Comparison of ENCODE assay signal across 9 cellular contexts in the genomic region with DNA sequence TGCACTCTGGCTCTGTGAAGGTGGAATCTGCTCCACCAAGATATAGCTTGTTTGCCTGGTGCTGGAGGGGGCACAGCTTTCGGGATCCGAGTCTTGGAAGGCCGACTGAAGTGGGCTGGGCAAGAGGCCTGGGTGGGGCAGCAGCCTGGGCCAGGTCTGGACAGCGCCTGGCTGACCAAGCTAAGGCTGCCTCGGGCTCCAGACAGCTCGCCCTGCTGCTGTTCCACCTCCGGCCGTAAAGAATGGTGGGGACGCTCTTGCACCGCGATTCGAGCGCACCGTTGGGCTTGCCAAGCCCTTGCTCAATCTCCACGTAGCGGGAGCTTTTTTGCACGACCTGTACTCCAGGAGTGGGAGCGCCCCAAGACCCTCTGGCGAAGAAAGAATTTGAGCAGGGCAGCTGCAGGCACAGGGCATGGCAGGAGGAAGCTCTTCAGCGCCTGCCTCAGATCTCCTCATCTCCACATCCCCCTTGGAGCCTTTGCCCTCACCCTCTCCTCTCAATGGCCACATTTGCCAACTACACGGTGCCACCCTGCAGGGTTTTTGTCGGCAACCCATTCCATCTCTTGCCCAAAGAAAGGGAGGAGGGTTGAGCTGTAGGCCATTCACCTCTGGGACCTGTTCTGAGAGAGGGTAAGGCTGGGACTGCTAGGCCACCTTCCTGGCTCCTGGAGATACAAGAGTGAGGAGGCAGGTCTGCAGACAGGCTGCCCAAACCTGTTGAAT. TPM values are rescaled to one million over a fixed set of nuclear protein-coding genes. Genes with fewer than 3 reads are reported as not detected.
DNase-seq lines count a peak whose midpoint lies in the region; ATAC-seq, FAIRE-seq and TF ChIP-seq lines count a peak whose summit lies in the region.
"Had no signal": no experiment of that assay in that cellular context is flagged by ENCODE, and none has a peak within 500 bp of the region (broad histone marks: within the 10 kb centered on the region; RNA-seq: fewer than 3 reads in every experiment).

No MANE protein-coding gene starts in this region.

- no TSS peak for BruUV-seq in A673 (replicated peaks; lab: Mats Ljungman, UMichigan)

- no peaks in the 10 kb centered on the region for H3K79me2 ChIP-seq in keratinocyte (ENCODE audit: control insufficient read depth, insufficient read depth, low read length)

- H3K9me3 ChIP-seq in A673 (ENCODE audit: low read depth, low read length, poor library complexity, severe bottlenecking) (no peaks in the 10 kb centered on the region), body of pancreas (no peaks in the 10 kb centered on the region), keratinocyte (ENCODE audit: control insufficient read depth, low read depth, low read length) (peaks cover 2% of the 10 kb centered on the region), suprapubic skin (no peaks in the 10 kb centered on the region)

- H3K4me3 ChIP-seq in A673 (ENCODE audit: low read depth, low read length, poor library complexity, severe bottlenecking) (no peak overlapping the region), GM12865 (ENCODE audit: low read depth, low read length) (no peak overlapping the region), body of pancreas (no peak overlapping the region), keratinocyte (ENCODE audit: control insufficient read depth in 2 of 3, extremely low read depth in 1 of 3, insufficient read depth in 2 of 3, low read depth in 1 of 3, low read length in 3 of 3) (no peak overlapping the region), suprapubic skin (no peak overlapping the region)

- WGBS in body of pancreas, 2 donors: 12% methylated on average over 7 of the region's 22 CpGs; no CpG with 5 or more reads in 1 of the 2 donors
- 24% methylated on average over 18 of the region's 22 CpGs for WGBS in suprapubic skin

- TF ChIP-seq EP300 in suprapubic skin (IDR thresholded peaks at IDR 0.05): no peak

- H3K36me3 ChIP-seq in A673 (ENCODE audit: insufficient read depth, low read length, poor library complexity, severe bottlenecking): no peaks in the 10 kb centered on the region
- H3K36me3 ChIP-seq in body of pancreas (replicated peaks in 1 of 2; ENCODE audit: insufficient read depth in 1 of 2, low read depth in 2 of 2): no peaks in the 10 kb centered on the region
- H3K36me3 ChIP-seq in keratinocyte (ENCODE audit: control insufficient read depth in 2 of 2, extremely low read depth in 1 of 2, insufficient read depth in 2 of 2, low read length in 2 of 2): no peaks in the 10 kb centered on the region
- no peaks in the 10 kb centered on the region for H3K36me3 ChIP-seq in suprapubic skin

- no peak for TF ChIP-seq POLR2A in body of pancreas (IDR thresholded peaks at IDR 0.05)
- no peak for TF ChIP-seq POLR2A in suprapubic skin (IDR thresholded peaks at IDR 0.05)

- peaks cover 6% of the 10 kb centered on the region for H3K27me3 ChIP-seq in A673 (replicated peaks; ENCODE audit: insufficient read depth, low read depth, low read length, poor library complexity)
- no peaks in the 10 kb centered on the region for H3K27me3 ChIP-seq in body of pancreas
- no peaks in the 10 kb centered on the region for H3K27me3 ChIP-seq in keratinocyte (ENCODE audit: control insufficient read depth, extremely low read depth, insufficient read depth, low read length)
- H3K27me3 ChIP-seq in suprapubic skin: no peaks in the 10 kb centered on the region

- H3K9ac ChIP-seq in keratinocyte (ENCODE audit: control insufficient read depth, extremely low read depth, insufficient read depth, low read length): no peak overlapping the region

- no peak for FAIRE-seq in keratinocyte (lab: Jason Lieb, UNC)

- H3K4me1 ChIP-seq in A673 (ENCODE audit: insufficient read depth, low read length, poor library complexity, severe bottlenecking): no peaks in the 10 kb centered on the region
- H3K4me1 ChIP-seq in body of pancreas: peaks cover 10% of the 10 kb centered on the region
- peaks cover 4% of the 10 kb centered on the region for H3K4me1 ChIP-seq in keratinocyte (ENCODE audit: control insufficient read depth, extremely low read depth, insufficient read depth, low read length)
- H3K4me1 ChIP-seq in suprapubic skin: peaks cover 6% of the 10 kb centered on the region

- ATAC-seq in HG02840 (IDR thresholded peaks at IDR 0.05; ENCODE audit: low FRiP score, unreplicated experiment): peak; percentile 58
- peak; percentile 86 for ATAC-seq in body of pancreas

- POLR2A ChIA-PET in A673 (lab: Charles Lee; ENCODE audit: low non-redundant PET): no interaction called here

- CTCF ChIA-PET in A673 (lab: Charles Lee): interaction anchor here (0.6 to 1.1 kb wide), 3 partner anchors 879 to 1065 kb away, joined by 3 to 6 read pairs (median 3); no protein-coding TSS in a partner anchor

- H3K4me2 ChIP-seq in keratinocyte (ENCODE audit: control insufficient read depth, extremely low read depth, insufficient read depth, low read depth, low read length): peak overlapping the region; percentile 43

- no peak overlapping the region for H3K27ac ChIP-seq in A673 (ENCODE audit: low read depth, low read length, poor library complexity, severe bottlenecking)
- no peak overlapping the region for H3K27ac ChIP-seq in body of pancreas
- no peak overlapping the region for H3K27ac ChIP-seq in keratinocyte (ENCODE audit: control insufficient read depth, insufficient read depth, low read length)
- no peak overlapping the region for H3K27ac ChIP-seq in suprapubic skin

- no peaks in the 10 kb centered on the region for H3K9me1 ChIP-seq in keratinocyte (ENCODE audit: control insufficient read depth, extremely low read depth, insufficient read depth, low read length)

- dilution Hi-C loops in keratinocyte (cut with MboI; ENCODE audit: extremely low pct_ligation_motif_present, low sequenced_read_pairs): no loop called here

- DNase-seq in A673 (ENCODE audit: low spot score): peak; percentile 27
- DNase-seq in GM12865 (ENCODE audit: low read depth): peak; percentile 20
- DNase-seq in NCI-H2196 treated with DMSO at 0.1 percent for 48 hours (lab: John Stamatoyannopoulos, UW; ENCODE audit: unreplicated experiment): peak; percentile 16
- peak; percentile 49 to 69 (median 60) for DNase-seq in body of pancreas
- no peak for DNase-seq in keratinocyte (ENCODE audit: low read depth, low spot score)
- peak in 1 of 2 donors; percentile 67 for DNase-seq in suprapubic skin (ENCODE audit: low spot score in 2 of 2)
- DNase-seq in glomerular visceral epithelial cell (ENCODE audit: extremely low spot score): no peak

- TF ChIP-seq CTCF in A673 (conservative IDR thresholded peaks at IDR 0.05; ENCODE audit: low read depth, low read length) (peak; percentile 63), GM12865 (IDR thresholded peaks at IDR 0.05; ENCODE audit: insufficient read depth, low read depth, low read length, missing control alignments) (peak; percentile 63), body of pancreas (IDR thresholded peaks at IDR 0.05) (peak; percentile 53 to 92 (median 83)), keratinocyte (optimal IDR thresholded peaks at IDR 0.05 in 1 of 3, IDR thresholded peaks at IDR 0.05 in 1 of 3, conservative IDR thresholded peaks at IDR 0.05 in 1 of 3; ENCODE audit: extremely low read depth in 1 of 3, insufficient read depth in 2 of 3, low read length in 3 of 3) (peak; percentile 72 to 94 (median 93)), suprapubic skin (IDR thresholded peaks at IDR 0.05) (peak; percentile 30 to 72)

- H2AFZ ChIP-seq in keratinocyte (ENCODE audit: control insufficient read depth, low read length): no peak overlapping the region

- intact Hi-C loops in A673 (cut with micrococcal nuclease; ENCODE audit: unreplicated experiment) (loop anchor here (2.0 to 10.0 kb wide), 3 partner anchors 883 to 1171 kb away; partner anchors contain the start of gene GABRQ), body of pancreas (cut with DNase I) (loop anchor here (5.0 kb wide), 1 partner anchor 884 kb away; the partner anchor contains the start of gene GABRQ)

- H4K20me1 ChIP-seq in keratinocyte (ENCODE audit: control insufficient read depth, extremely low read depth, insufficient read depth, low read length): no peaks in the 10 kb centered on the region

RNA-seq across cellular contexts. Expression of gene CNGA2, which starts 18.9 kb away (rescaled TPM):
- not detected in 2 replicates for total RNA-seq in A673 (2021)
- not detected for total RNA-seq in body of pancreas
- not detected in 3 replicates for polyA plus RNA-seq in keratinocyte
- not detected for polyA plus RNA-seq in keratinocyte (2011; ENCODE audit: low read depth)
- polyA plus RNA-seq in keratinocyte (2011; cell fraction: cytosol; rRNA removed): not detected in 2 replicates
- polyA plus RNA-seq in keratinocyte (2011; cell fraction: nucleus; rRNA removed): not detected in 2 replicates
- not detected in 2 replicates for polyA plus RNA-seq in keratinocyte (2012; ENCODE audit: low replicate concordance)
- polyA minus RNA-seq in keratinocyte: not detected in 3 replicates
- not detected for polyA minus RNA-seq in keratinocyte (2011; cell fraction: cytosol; rRNA and poly(A)+ RNA removed)
- polyA minus RNA-seq in keratinocyte (2011; cell fraction: nucleus; rRNA and poly(A)+ RNA removed): not detected in 2 replicates
- total RNA-seq in suprapubic skin: not detected
- polyA plus RNA-seq: esophagus had no signal

RNA-seq across cellular contexts. Expression of gene FATE1, which starts 37.6 kb away (rescaled TPM):
- 0.45 TPM in 1 of 2 replicates, not detected in the other for total RNA-seq in A673 (2021)
- not detected for total RNA-seq in body of pancreas
- polyA plus RNA-seq in keratinocyte: not detected in 3 replicates
- not detected for polyA plus RNA-seq in keratinocyte (2011; ENCODE audit: low read depth)
- polyA plus RNA-seq in keratinocyte (2011; cell fraction: cytosol; rRNA removed): not detected in 2 replicates
- not detected in 2 replicates for polyA plus RNA-seq in keratinocyte (2011; cell fraction: nucleus; rRNA removed)
- not detected in 2 replicates for polyA plus RNA-seq in keratinocyte (2012; ENCODE audit: low replicate concordance)
- polyA minus RNA-seq in keratinocyte: not detected in 3 replicates
- polyA minus RNA-seq in keratinocyte (2011; cell fraction: cytosol; rRNA and poly(A)+ RNA removed): not detected
- polyA minus RNA-seq in keratinocyte (2011; cell fraction: nucleus; rRNA and poly(A)+ RNA removed): not detected in 2 replicates
- total RNA-seq in suprapubic skin: not detected
- polyA plus RNA-seq: esophagus had no signal

RNA-seq across cellular contexts. Expression of gene PRRG3, which starts 58.2 kb away (rescaled TPM):
- total RNA-seq in A673 (2021) (not detected in 2 replicates), body of pancreas (1 to 10 TPM in 1 of 2 donors, under 1 TPM in 1; 0.33 to 1.0 TPM), suprapubic skin (1 to 10 TPM in 2 of 4 donors, under 1 TPM in 2; 0.36 to 1.1 (median 1.0) TPM)
- not detected in 3 replicates for polyA plus RNA-seq in keratinocyte
- not detected for polyA plus RNA-seq in keratinocyte (2011; ENCODE audit: low read depth)
- not detected in 2 replicates for polyA plus RNA-seq in keratinocyte (2011; cell fraction: cytosol; rRNA removed)
- not detected in 2 replicates for polyA plus RNA-seq in keratinocyte (2011; cell fraction: nucleus; rRNA removed)
- polyA plus RNA-seq in keratinocyte (2012; ENCODE audit: low replicate concordance): not detected in 2 replicates
- not detected in 3 replicates for polyA minus RNA-seq in keratinocyte
- not detected for polyA minus RNA-seq in keratinocyte (2011; cell fraction: cytosol; rRNA and poly(A)+ RNA removed)
- not detected in 2 replicates for polyA minus RNA-seq in keratinocyte (2011; cell fraction: nucleus; rRNA and poly(A)+ RNA removed)

Comparison
In these comparisons a context has a peak if more than half of its experiments do, and no peak if none do; other contexts are left out.
1. DNase-seq: peak in A673 (single experiment), GM12865 (single experiment), NCI-H2196 treated with DMSO at 0.1 percent for 48 hours (single experiment) and body of pancreas (4 of 4); none in keratinocyte (single experiment) and glomerular visceral epithelial cell (single experiment).
2. Peak in every context shown above with its lines, with median percentiles within 50 percentile points of each other: CTCF ChIP-seq.